In the genomic region with DNA sequence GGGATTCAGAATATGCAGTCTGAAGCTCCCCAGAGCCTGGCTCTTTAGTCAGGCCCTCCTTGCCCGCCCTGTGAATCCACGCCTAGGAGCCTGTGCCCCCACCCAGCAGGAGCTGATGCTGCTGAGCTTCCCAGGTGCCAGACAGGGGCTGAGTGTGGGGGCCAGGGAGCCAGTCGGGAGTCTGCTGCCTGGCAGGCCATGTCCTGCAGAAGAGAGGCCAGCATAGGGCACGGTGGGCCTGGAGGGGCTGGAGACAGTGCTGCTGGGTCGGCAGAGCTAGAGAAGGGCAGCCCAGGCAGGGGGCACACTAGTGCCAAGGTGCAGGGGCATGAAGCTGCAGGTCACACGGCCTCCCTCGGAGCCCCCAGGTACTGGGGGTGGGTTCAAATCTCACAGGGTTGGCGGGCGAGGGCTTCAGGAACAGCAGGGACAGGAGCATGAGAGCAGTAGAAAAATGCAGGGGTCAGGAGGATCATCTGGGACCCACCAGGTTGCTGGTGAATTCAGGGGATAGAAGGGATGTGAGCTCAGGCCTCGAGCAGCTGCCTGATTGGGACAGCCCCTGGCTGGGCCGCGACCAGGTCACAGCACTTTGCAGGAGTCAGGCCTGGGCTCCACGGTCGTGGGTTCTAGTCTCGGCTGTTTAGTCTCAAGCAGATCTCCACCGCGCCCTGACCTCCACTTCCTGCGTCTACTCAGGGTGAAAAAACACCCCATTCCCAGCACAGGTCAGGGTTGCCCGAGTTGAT, we compare ENCODE assay signal across 19 cellular contexts. TPM values are rescaled to one million over a fixed set of nuclear protein-coding genes. Genes with fewer than 3 reads are reported as not detected.
"Had no signal": no experiment of that assay in that cellular context is flagged by ENCODE, and none has a peak within 500 bp of the region (broad histone marks: within the 10 kb centered on the region; RNA-seq: fewer than 3 reads in every experiment).

No MANE protein-coding gene starts in this region.

- H3K9me3 ChIP-seq: colonic mucosa, heart left ventricle, neutrophil, tibial artery had no signal

- H3K36me3 ChIP-seq: brain microvascular endothelial cell, colonic mucosa, heart left ventricle, neutrophil, tibial artery had no signal

- ATAC-seq: activated CD8-positive, alpha-beta memory T cell treated with anti-CD3 and anti-CD28 coated beads, Interleukin-2, amount 10 ng/mL, durations not matched to agents 7 days and 5 days; activated T-helper 17 cell treated with anti-CD3 and anti-CD28 coated beads, Interleukin-2, amount 50 U/mL, for 72 hours; naive thymus-derived CD8-positive, alpha-beta T cell had no signal

- FAIRE-seq: frontal cortex had no signal

- DNase-seq: activated CD4-positive, alpha-beta memory T cell treated with anti-CD3 and anti-CD28 coated beads, Interleukin-2, amount 10 ng/mL, durations not matched to agents 7 days and 5 days; activated CD4-positive, alpha-beta T cell treated with anti-CD3 and anti-CD28 coated beads for 48 hours; activated CD4-positive, CD25-positive, alpha-beta regulatory T cell; activated CD8-positive, alpha-beta memory T cell treated with anti-CD3 and anti-CD28 coated beads, Interleukin-2, amount 10 ng/mL, durations not matched to agents 7 days and 5 days; activated naive CD4-positive, alpha-beta T cell; brain microvascular endothelial cell; colonic mucosa; kidney glomerular epithelial cell; stimulated activated CD8-positive, alpha-beta memory T cell treated with anti-CD3 and anti-CD28 coated beads, Interleukin-4, amount 100 ng/mL, for 48 hours; stimulated activated naive CD4-positive, alpha-beta T cell treated with Interleukin-2 at 50 U/mL for 16 hours; T-helper 1 cell; T-helper 9 cell; tibial artery had no signal

- H3K4me1 ChIP-seq: colonic mucosa, parathyroid adenoma had no signal

- H3K4me3 ChIP-seq: colonic mucosa, heart left ventricle, tibial artery had no signal

- H3K27me3 ChIP-seq: neutrophil had no signal

- H3K27ac ChIP-seq: brain microvascular endothelial cell, colonic mucosa, heart left ventricle, neutrophil, parathyroid adenoma, tibial artery had no signal

RNA-seq across cellular contexts. Expression of a gene that starts 4.1 kb away (rescaled TPM):
- total RNA-seq: activated CD4-positive, alpha-beta memory T cell treated with anti-CD3 and anti-CD28 coated beads, Interleukin-2, amount 10 ng/mL, durations not matched to agents 7 days and 5 days had no signal

RNA-seq across cellular contexts. Expression of a gene that starts 13.1 kb away (rescaled TPM):
- total RNA-seq: activated CD4-positive, alpha-beta memory T cell treated with anti-CD3 and anti-CD28 coated beads, Interleukin-2, amount 10 ng/mL, durations not matched to agents 7 days and 5 days; activated CD8-positive, alpha-beta memory T cell treated with anti-CD3 and anti-CD28 coated beads, Interleukin-2, amount 10 ng/mL, durations not matched to agents 7 days and 5 days; activated T-helper 17 cell treated with anti-CD3 and anti-CD28 coated beads, Interleukin-2, amount 50 U/mL, for 72 hours had no signal

RNA-seq across cellular contexts. Expression of a gene that starts 50.4 kb away (rescaled TPM):
- total RNA-seq: activated CD4-positive, alpha-beta memory T cell treated with anti-CD3 and anti-CD28 coated beads, Interleukin-2, amount 10 ng/mL, durations not matched to agents 7 days and 5 days; activated T-helper 17 cell treated with anti-CD3 and anti-CD28 coated beads, Interleukin-2, amount 50 U/mL, for 72 hours; frontal cortex; naive thymus-derived CD8-positive, alpha-beta T cell had no signal
